In the genomic region with DNA sequence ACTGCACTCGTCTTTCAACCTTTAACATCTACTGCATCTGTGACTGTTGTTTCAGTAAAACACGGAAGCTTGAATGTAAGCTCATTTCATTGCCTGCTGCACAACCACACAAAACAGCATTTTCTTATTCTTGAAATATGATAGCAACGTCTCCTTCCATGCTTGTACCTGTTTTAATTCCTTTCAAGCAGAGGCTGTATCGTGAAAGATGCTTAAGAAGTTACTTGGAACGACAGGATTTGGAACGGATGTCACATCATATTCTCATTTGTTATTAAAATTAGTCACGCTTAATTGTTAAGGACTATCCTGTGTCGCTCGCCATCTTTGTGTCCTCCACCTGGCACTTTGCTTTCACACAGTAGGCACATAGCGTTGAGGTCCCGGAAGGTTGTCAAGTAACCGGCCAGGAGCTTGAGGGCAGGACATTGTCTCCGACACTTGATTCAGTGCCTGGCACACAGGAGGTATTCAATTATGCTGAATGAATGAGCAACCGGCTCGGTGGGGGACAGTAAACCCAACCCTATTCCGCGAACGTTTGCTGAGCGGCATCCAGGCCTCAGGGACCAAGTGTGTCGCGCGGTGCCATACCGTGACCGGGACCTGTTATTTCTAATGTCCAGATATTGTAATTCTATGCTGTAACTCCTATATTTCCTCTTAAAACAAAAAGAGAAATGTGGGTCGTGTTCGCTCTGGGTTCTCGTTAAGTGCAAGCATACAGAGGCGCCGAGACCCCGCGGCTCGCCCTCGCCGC, we compare ENCODE assay signal across 8 cellular contexts. TPM values are rescaled to one million over a fixed set of nuclear protein-coding genes. Genes with fewer than 3 reads are reported as not detected.
A peak's percentile ranks its signal among the peaks of the same experiment; 100 is the strongest.
DNase-seq lines count a peak whose midpoint lies in the region; ATAC-seq and TF ChIP-seq lines count a peak whose summit lies in the region.

No MANE protein-coding gene starts in this region.

- H3K27ac ChIP-seq in foreskin keratinocyte (no peak overlapping the region), neutrophil (peak overlapping the region; percentile 99)

- no peaks in the 10 kb centered on the region for H3K9me3 ChIP-seq in neutrophil

- ATAC-seq in GM18519 (IDR thresholded peaks at IDR 0.05; ENCODE audit: low FRiP score, unreplicated experiment), result peak; percentile 24
- ATAC-seq in HG03045 (IDR thresholded peaks at IDR 0.05; ENCODE audit: unreplicated experiment), result peak; percentile 39
- ATAC-seq in foreskin keratinocyte, result peak; percentile 40

- H3K4me1 ChIP-seq in foreskin keratinocyte (peaks cover 6% of the 10 kb centered on the region), neutrophil (ENCODE audit: control insufficient read depth in 1 of 2, insufficient read depth in 1 of 2, low read depth in 1 of 2, low read length in 1 of 2) (peaks cover 33 to 41% of the 10 kb centered on the region in 2 experiments)

- DNase-seq in AG04449 (ENCODE audit: low read depth, low spot score), result no peak
- peak; percentile 2 for DNase-seq in NCI-H226
- peak; percentile 82 for DNase-seq in activated CD8-positive, alpha-beta memory T cell treated with anti-CD3 and anti-CD28 coated beads, Interleukin-2, amount 50 U/mL, for 48 hours
- peak in 1 of 2 donors; percentile 27 for DNase-seq in foreskin keratinocyte
- DNase-seq in ecto neural progenitor cell (ENCODE audit: low spot score), result no peak

- POLR2A ChIA-PET in AG04449 (lab: Yijun Ruan, JAX), result interaction anchor here (0.6 to 2.0 kb wide), 3 partner anchors 10 to 25 kb away, joined by 3 to 6 read pairs (median 4); no protein-coding TSS in a partner anchor

- no peak for TF ChIP-seq CTCF in AG04449 (IDR thresholded peaks at IDR 0.05; ENCODE audit: insufficient read depth, low read length, missing control alignments)
- TF ChIP-seq CTCF in foreskin keratinocyte (conservative IDR thresholded peaks at IDR 0.05), result no peak
- no peak for TF ChIP-seq CTCF in neutrophil (IDR thresholded peaks at IDR 0.05)

- peak overlapping the region; percentile 83 for H3K4me3 ChIP-seq in AG04449 (ENCODE audit: low read depth, low read length)
- H3K4me3 ChIP-seq in neutrophil (ENCODE audit: low read depth in 1 of 2, low read length in 1 of 2), result peak overlapping the region; percentile 93 to 98

- no peaks in the 10 kb centered on the region for H3K36me3 ChIP-seq in neutrophil

- CTCF ChIA-PET in AG04449 (lab: Yijun Ruan, JAX), result interaction anchor here (0.6 to 5.1 kb wide), 47 partner anchors 8 to 521 kb away, joined by 3 to 138 read pairs (median 4); partner anchors contain the start of gene ODF2L

- H3K27me3 ChIP-seq in foreskin keratinocyte (no peaks in the 10 kb centered on the region), neutrophil (no peaks in the 10 kb centered on the region)

RNA-seq across cellular contexts. Expression of gene SH3GLB1, which starts 0.5 kb away (rescaled TPM):
- 65.5 and 71.6 TPM in 2 replicates for total RNA-seq in foreskin keratinocyte
- 57.0 and 58.4 TPM in 2 replicates for polyA plus RNA-seq in foreskin keratinocyte

Comparison
In these comparisons a context has a peak if more than half of its experiments do, and no peak if none do; other contexts are left out.
1. DNase-seq: peak in NCI-H226 (single experiment) and activated CD8-positive, alpha-beta memory T cell treated with anti-CD3 and anti-CD28 coated beads, Interleukin-2, amount 50 U/mL, for 48 hours (single experiment); none in AG04449 (single experiment) and ecto neural progenitor cell (single experiment).
2. Peak in every context shown above with its lines, with median percentiles within 50 percentile points of each other: ATAC-seq.